Comparison of ENCODE assay signal across 1 cellular context in the genomic region with DNA sequence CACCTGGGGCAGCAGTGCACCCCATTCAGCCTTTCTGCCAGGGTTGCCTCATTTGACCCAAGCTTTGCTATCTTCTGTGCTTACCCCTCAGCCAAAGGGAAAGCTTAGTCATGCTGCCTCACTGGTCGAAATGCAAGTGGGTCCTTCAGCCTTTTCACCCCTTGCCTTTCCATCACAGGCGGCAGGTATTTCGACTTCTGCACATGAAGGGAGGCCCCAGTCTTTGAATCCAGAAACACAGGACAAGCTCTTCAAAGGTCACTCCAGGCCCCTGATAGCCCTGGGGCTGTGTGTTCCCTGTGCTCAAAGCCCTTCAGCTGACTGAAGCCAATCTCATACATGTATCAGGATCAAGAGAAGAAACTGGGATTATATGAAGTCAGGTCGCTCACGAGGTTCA.
TF ChIP-seq lines count a peak whose summit lies in the region.

No MANE protein-coding gene starts in this region.

TF ChIP-seq in GM23338, 12 proteins besides CTCF, POLR2A, EP300 and RAD21 (continued from another document):
- TF ChIP-seq ZNF331 (CRISPR knock-in tag; IDR thresholded peaks at IDR 0.05; ENCODE audit: low read depth), result no peak
